In the genomic region with DNA sequence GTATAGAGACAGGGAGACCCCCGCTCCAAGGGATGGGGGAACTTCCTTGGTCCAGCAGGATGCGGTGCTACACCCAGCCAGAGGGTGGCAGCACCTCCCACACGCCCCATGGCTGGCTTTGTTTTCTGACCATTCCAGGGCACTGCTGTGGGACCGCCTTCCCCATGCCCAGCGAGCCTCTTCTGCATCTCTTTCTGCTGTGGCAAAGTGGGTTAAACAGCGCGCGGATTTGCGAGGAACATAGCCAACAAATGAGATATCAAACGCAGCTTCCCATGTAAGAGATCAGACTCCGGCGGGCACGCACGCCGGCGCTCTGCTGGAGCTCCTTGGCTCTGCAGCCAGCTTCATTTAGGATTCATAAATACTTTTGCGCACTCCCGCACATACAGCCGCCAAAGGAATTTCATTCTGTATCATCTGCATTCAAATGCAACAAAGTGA, we compare ENCODE assay signal across 1 cellular context.
TF ChIP-seq lines count a peak whose summit lies in the region.

No MANE protein-coding gene starts in this region.

TF ChIP-seq in GM23338, 12 proteins besides CTCF, POLR2A, EP300 and RAD21:
- TF ChIP-seq, protein P1, sequence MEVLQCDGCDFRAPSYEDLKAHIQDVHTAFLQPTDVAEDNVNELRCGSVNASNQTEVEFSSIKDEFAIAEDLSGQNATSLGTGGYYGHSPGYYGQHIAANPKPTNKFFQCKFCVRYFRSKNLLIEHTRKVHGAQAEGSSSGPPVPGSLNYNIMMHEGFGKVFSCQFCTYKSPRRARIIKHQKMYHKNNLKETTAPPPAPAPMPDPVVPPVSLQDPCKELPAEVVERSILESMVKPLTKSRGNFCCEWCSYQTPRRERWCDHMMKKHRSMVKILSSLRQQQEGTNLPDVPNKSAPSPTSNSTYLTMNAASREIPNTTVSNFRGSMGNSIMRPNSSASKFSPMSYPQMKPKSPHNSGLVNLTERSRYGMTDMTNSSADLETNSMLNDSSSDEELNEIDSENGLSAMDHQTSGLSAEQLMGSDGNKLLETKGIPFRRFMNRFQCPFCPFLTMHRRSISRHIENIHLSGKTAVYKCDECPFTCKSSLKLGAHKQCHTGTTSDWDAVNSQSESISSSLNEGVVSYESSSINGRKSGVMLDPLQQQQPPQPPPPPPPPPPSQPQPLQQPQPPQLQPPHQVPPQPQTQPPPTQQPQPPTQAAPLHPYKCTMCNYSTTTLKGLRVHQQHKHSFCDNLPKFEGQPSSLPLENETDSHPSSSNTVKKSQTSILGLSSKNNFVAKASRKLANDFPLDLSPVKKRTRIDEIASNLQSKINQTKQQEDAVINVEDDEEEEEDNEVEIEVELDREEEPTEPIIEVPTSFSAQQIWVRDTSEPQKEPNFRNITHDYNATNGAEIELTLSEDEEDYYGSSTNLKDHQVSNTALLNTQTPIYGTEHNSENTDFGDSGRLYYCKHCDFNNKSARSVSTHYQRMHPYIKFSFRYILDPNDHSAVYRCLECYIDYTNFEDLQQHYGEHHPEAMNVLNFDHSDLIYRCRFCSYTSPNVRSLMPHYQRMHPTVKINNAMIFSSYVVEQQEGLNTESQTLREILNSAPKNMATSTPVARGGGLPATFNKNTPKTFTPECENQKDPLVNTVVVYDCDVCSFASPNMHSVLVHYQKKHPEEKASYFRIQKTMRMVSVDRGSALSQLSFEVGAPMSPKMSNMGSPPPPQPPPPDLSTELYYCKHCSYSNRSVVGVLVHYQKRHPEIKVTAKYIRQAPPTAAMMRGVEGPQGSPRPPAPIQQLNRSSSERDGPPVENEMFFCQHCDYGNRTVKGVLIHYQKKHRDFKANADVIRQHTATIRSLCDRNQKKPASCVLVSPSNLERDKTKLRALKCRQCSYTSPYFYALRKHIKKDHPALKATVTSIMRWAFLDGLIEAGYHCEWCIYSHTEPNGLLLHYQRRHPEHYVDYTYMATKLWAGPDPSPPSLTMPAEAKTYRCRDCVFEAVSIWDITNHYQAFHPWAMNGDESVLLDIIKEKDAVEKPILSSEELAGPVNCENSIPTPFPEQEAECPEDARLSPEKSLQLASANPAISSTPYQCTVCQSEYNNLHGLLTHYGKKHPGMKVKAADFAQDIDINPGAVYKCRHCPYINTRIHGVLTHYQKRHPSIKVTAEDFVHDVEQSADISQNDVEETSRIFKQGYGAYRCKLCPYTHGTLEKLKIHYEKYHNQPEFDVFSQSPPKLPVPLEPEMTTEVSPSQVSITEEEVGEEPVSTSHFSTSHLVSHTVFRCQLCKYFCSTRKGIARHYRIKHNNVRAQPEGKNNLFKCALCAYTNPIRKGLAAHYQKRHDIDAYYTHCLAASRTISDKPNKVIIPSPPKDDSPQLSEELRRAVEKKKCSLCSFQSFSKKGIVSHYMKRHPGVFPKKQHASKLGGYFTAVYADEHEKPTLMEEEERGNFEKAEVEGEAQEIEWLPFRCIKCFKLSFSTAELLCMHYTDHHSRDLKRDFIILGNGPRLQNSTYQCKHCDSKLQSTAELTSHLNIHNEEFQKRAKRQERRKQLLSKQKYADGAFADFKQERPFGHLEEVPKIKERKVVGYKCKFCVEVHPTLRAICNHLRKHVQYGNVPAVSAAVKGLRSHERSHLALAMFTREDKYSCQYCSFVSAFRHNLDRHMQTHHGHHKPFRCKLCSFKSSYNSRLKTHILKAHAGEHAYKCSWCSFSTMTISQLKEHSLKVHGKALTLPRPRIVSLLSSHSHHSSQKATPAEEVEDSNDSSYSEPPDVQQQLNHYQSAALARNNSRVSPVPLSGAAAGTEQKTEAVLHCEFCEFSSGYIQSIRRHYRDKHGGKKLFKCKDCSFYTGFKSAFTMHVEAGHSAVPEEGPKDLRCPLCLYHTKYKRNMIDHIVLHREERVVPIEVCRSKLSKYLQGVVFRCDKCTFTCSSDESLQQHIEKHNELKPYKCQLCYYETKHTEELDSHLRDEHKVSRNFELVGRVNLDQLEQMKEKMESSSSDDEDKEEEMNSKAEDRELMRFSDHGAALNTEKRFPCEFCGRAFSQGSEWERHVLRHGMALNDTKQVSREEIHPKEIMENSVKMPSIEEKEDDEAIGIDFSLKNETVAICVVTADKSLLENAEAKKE (CRISPR knock-in tag; IDR thresholded peaks at IDR 0.05), result no peak
- no peak for TF ChIP-seq JUNB (IDR thresholded peaks at IDR 0.05; ENCODE audit: unreplicated experiment)
- TF ChIP-seq STAT1 (IDR thresholded peaks at IDR 0.05; ENCODE audit: unreplicated experiment), result no peak
- TF ChIP-seq, protein P2, sequence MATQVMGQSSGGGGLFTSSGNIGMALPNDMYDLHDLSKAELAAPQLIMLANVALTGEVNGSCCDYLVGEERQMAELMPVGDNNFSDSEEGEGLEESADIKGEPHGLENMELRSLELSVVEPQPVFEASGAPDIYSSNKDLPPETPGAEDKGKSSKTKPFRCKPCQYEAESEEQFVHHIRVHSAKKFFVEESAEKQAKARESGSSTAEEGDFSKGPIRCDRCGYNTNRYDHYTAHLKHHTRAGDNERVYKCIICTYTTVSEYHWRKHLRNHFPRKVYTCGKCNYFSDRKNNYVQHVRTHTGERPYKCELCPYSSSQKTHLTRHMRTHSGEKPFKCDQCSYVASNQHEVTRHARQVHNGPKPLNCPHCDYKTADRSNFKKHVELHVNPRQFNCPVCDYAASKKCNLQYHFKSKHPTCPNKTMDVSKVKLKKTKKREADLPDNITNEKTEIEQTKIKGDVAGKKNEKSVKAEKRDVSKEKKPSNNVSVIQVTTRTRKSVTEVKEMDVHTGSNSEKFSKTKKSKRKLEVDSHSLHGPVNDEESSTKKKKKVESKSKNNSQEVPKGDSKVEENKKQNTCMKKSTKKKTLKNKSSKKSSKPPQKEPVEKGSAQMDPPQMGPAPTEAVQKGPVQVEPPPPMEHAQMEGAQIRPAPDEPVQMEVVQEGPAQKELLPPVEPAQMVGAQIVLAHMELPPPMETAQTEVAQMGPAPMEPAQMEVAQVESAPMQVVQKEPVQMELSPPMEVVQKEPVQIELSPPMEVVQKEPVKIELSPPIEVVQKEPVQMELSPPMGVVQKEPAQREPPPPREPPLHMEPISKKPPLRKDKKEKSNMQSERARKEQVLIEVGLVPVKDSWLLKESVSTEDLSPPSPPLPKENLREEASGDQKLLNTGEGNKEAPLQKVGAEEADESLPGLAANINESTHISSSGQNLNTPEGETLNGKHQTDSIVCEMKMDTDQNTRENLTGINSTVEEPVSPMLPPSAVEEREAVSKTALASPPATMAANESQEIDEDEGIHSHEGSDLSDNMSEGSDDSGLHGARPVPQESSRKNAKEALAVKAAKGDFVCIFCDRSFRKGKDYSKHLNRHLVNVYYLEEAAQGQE (IDR thresholded peaks at IDR 0.05; ENCODE audit: unreplicated experiment), result no peak
- no peak for TF ChIP-seq ZNF331 (CRISPR knock-in tag; IDR thresholded peaks at IDR 0.05; ENCODE audit: low read depth)
- no peak for TF ChIP-seq ZNF114 (CRISPR knock-in tag; IDR thresholded peaks at IDR 0.05)
- TF ChIP-seq EZH2 (IDR thresholded peaks at IDR 0.05; ENCODE audit: low read depth, unreplicated experiment), result no peak
- TF ChIP-seq CREB1 (CRISPR knock-in tag; IDR thresholded peaks at IDR 0.05; ENCODE audit: low read depth), result no peak
- TF ChIP-seq, protein P3, sequence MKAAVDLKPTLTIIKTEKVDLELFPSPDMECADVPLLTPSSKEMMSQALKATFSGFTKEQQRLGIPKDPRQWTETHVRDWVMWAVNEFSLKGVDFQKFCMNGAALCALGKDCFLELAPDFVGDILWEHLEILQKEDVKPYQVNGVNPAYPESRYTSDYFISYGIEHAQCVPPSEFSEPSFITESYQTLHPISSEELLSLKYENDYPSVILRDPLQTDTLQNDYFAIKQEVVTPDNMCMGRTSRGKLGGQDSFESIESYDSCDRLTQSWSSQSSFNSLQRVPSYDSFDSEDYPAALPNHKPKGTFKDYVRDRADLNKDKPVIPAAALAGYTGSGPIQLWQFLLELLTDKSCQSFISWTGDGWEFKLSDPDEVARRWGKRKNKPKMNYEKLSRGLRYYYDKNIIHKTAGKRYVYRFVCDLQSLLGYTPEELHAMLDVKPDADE (IDR thresholded peaks at IDR 0.05), result no peak
